2 cellular contexts compared by ENCODE assay signal in genomic region chr2:161133366-161133765, GRCh38.
TF ChIP-seq lines count a peak whose summit lies in the region.

No MANE protein-coding gene starts in this region.

TF ChIP-seq in A549, 52 proteins besides CTCF, POLR2A, EP300 and RAD21 (continued from another document):
- no peak for TF ChIP-seq BCL3 (IDR thresholded peaks at IDR 0.05)
- TF ChIP-seq HMGXB4 (CRISPR knock-in tag; IDR thresholded peaks at IDR 0.05; ENCODE audit: borderline replicate concordance) = no peak
- no peak for TF ChIP-seq HOXA7 (CRISPR knock-in tag; IDR thresholded peaks at IDR 0.05)
- no peak for TF ChIP-seq PBX3 (IDR thresholded peaks at IDR 0.05)
- TF ChIP-seq POLR2AphosphoS2 (conservative IDR thresholded peaks at IDR 0.05; ENCODE audit: low read length) = no peak
- TF ChIP-seq GATA3 (IDR thresholded peaks at IDR 0.05; ENCODE audit: borderline replicate concordance) = no peak
- TF ChIP-seq HES2 (IDR thresholded peaks at IDR 0.05) = no peak
- TF ChIP-seq BHLHE40 (IDR thresholded peaks at IDR 0.05; ENCODE audit: low read depth, low read length) = no peak
- no peak for TF ChIP-seq EHMT2 (IDR thresholded peaks at IDR 0.05; ENCODE audit: low read depth)
TF ChIP-seq in A549: peak in this region for 0.

TF ChIP-seq in HCT116, 20 proteins besides CTCF, POLR2A, EP300 and RAD21 (continued from another document):
- TF ChIP-seq REST (IDR thresholded peaks at IDR 0.05; ENCODE audit: low read depth) (no peak), ZBTB33 (IDR thresholded peaks at IDR 0.05; ENCODE audit: extremely low read depth, insufficient replicate concordance, low read length) (no peak), ZNF274 (IDR thresholded peaks at IDR 0.05; ENCODE audit: low read depth, low read length) (no peak), YY1 (IDR thresholded peaks at IDR 0.05; ENCODE audit: extremely low read depth, insufficient replicate concordance, low read depth, low read length) (no peak), MAX (IDR thresholded peaks at IDR 0.05) (no peak), CEBPB (IDR thresholded peaks at IDR 0.05; ENCODE audit: low read depth) (no peak), EGR1 (IDR thresholded peaks at IDR 0.05; ENCODE audit: low read depth) (no peak), ZFX (IDR thresholded peaks at IDR 0.05) (no peak), ATF3 (IDR thresholded peaks at IDR 0.05) (no peak), JUND (IDR thresholded peaks at IDR 0.05) (no peak), CBX3 (IDR thresholded peaks at IDR 0.05; ENCODE audit: low read depth) (no peak)
